13 cellular contexts compared by ENCODE assay signal in the genomic region with DNA sequence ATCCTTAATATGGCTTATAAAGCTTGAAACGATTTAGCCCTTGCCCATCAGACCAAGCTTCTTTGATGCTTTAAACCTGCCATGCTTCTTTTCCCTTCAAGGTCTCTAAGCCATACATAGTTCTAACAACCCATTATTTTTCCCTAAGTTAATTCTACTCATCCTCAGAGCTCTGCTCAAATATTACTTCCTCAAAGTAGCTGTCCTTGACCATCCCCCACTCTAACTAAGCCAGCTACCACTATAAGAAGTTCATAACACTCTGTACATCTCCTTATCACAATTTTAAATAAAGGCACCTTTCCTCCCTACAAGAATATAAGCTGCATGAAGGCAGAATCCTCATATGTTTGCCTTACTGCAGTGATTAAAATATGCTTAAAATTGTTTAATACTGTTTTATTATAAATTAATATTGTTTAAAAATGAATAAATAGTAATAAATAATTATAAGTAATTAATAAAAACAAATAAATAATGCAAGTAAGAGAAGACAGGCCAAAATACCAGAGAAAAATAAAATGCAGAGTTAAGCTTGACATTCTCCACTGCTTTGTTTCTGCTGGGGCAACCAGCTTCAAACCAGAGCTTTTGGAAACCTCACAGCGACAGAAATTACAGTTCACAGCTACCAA.
"Had no signal": no experiment of that assay in that cellular context is flagged by ENCODE, and none has a peak within 500 bp of the region (broad histone marks: within the 10 kb centered on the region; RNA-seq: fewer than 3 reads in every experiment).

No MANE protein-coding gene starts in this region.

- H3K4me1 ChIP-seq: foreskin keratinocyte, tibial artery, vagina had no signal

- H3K36me3 ChIP-seq: cardiac muscle cell, vagina had no signal

- H3K27ac ChIP-seq: cardiac muscle cell, foreskin keratinocyte, tibial artery, vagina had no signal

- ATAC-seq: activated CD8-positive, alpha-beta T cell treated with anti-CD3 and anti-CD28 coated beads for 36 hours; foreskin keratinocyte; left colon; mucosa of descending colon; natural killer cell; right cardiac atrium had no signal

- DNase-seq: activated CD8-positive, alpha-beta memory T cell treated with anti-CD3 and anti-CD28 coated beads, Interleukin-2, amount 50 U/mL, for 48 hours; activated CD8-positive, alpha-beta T cell treated with anti-CD3 and anti-CD28 coated beads for 36 hours; activated naive CD4-positive, alpha-beta T cell treated with Interleukin-2 at 50 U/mL for 16 hours; foreskin keratinocyte; left colon; mucosa of descending colon; natural killer cell; right cardiac atrium; small intestine; tibial artery had no signal

- H3K4me3 ChIP-seq: cardiac muscle cell, lung, mucosa of descending colon, tibial artery, vagina had no signal

- FAIRE-seq: small intestine had no signal

- H3K27me3 ChIP-seq: cardiac muscle cell, foreskin keratinocyte, tibial artery, vagina had no signal
